ENCODE assay signal across 7 cellular contexts in genomic region chr4:121484633-121485032, GRCh38.
DNase-seq lines count a peak whose midpoint lies in the region; ATAC-seq and TF ChIP-seq lines count a peak whose summit lies in the region.

No MANE protein-coding gene starts in this region.

- H3K27ac Mint-ChIP-seq in nephron progenitor cell = no peak overlapping the region

- DNase-seq in ELF-1 (ENCODE audit: low read depth, low spot score) = peak; percentile 55
- DNase-seq in GM19238 (ENCODE audit: insufficient read length, low spot score) = peak; percentile 4
- DNase-seq in OCI-M1 (lab: John Stamatoyannopoulos, UW) = peak; percentile 58
- DNase-seq in epithelial cell of esophagus (ENCODE audit: low read depth) = peak; percentile 78
- DNase-seq in nephron progenitor cell = peak; percentile 19
- DNase-seq in NCI-H446 treated with DMSO at 0.1 percent for 48 hours (lab: John Stamatoyannopoulos, UW) = no peak

- no peak overlapping the region for H3K4me3 Mint-ChIP-seq in nephron progenitor cell

- no peaks in the 10 kb centered on the region for H3K4me1 Mint-ChIP-seq in nephron progenitor cell

- no peak overlapping the region for H3K4me3 ChIP-seq in epithelial cell of esophagus (ENCODE audit: low read length)

- peaks cover 5% of the 10 kb centered on the region for H3K27me3 Mint-ChIP-seq in nephron progenitor cell (ENCODE audit: low read depth, poor library complexity)

- peaks cover 17% of the 10 kb centered on the region for H3K9me3 Mint-ChIP-seq in nephron progenitor cell

- TF ChIP-seq CTCF in epithelial cell of esophagus (IDR thresholded peaks at IDR 0.05; ENCODE audit: insufficient read depth, low read depth, low read length, missing control alignments) (peak; percentile 77), nephron progenitor cell (IDR thresholded peaks at IDR 0.05) (peak; percentile 51)

- ATAC-seq in HG03066 (IDR thresholded peaks at IDR 0.05; ENCODE audit: low read depth, unreplicated experiment) = peak; percentile 90

- H3K36me3 Mint-ChIP-seq in nephron progenitor cell (ENCODE audit: low read depth) = no peaks in the 10 kb centered on the region
